Comparison of ENCODE assay signal across 3 cellular contexts in the genomic region with DNA sequence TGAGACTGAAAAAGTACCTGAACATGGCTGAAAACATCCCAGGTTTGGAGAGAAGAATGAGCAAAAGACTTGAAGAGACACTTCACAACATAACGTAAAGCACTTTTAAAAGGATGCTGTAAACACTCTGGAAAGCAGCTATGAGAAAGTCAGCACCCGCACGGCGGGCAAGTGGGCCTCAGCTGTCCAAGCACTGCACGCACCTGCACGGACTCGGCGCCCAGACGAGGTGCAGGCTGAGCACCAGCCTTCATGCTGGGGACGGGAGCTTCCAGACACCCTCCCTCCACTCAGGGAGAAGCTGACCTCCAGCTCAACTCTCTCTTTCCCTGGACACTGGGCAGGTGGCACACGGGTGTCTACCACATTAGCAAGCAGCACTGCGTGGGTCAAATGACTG.
A peak's percentile ranks its signal among the peaks of the same experiment; 100 is the strongest.
TF ChIP-seq lines count a peak whose summit lies in the region.

No MANE protein-coding gene starts in this region.

TF ChIP-seq in SK-N-SH, 30 proteins besides CTCF, POLR2A, EP300 and RAD21:
- TF ChIP-seq, protein P1, sequence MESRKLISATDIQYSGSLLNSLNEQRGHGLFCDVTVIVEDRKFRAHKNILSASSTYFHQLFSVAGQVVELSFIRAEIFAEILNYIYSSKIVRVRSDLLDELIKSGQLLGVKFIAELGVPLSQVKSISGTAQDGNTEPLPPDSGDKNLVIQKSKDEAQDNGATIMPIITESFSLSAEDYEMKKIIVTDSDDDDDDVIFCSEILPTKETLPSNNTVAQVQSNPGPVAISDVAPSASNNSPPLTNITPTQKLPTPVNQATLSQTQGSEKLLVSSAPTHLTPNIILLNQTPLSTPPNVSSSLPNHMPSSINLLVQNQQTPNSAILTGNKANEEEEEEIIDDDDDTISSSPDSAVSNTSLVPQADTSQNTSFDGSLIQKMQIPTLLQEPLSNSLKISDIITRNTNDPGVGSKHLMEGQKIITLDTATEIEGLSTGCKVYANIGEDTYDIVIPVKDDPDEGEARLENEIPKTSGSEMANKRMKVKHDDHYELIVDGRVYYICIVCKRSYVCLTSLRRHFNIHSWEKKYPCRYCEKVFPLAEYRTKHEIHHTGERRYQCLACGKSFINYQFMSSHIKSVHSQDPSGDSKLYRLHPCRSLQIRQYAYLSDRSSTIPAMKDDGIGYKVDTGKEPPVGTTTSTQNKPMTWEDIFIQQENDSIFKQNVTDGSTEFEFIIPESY (IDR thresholded peaks at IDR 0.05; ENCODE audit: borderline replicate concordance, low read depth), result no peak
- TF ChIP-seq TEAD4 (IDR thresholded peaks at IDR 0.05; ENCODE audit: borderline replicate concordance, insufficient read depth), result no peak
- TF ChIP-seq TCF12 (IDR thresholded peaks at IDR 0.05), result no peak

TF ChIP-seq in SK-N-SH treated with all-trans-retinoic acid at 6 μM for 48 hours, 23 proteins besides CTCF, POLR2A, EP300 and RAD21:
- TF ChIP-seq, protein P2, sequence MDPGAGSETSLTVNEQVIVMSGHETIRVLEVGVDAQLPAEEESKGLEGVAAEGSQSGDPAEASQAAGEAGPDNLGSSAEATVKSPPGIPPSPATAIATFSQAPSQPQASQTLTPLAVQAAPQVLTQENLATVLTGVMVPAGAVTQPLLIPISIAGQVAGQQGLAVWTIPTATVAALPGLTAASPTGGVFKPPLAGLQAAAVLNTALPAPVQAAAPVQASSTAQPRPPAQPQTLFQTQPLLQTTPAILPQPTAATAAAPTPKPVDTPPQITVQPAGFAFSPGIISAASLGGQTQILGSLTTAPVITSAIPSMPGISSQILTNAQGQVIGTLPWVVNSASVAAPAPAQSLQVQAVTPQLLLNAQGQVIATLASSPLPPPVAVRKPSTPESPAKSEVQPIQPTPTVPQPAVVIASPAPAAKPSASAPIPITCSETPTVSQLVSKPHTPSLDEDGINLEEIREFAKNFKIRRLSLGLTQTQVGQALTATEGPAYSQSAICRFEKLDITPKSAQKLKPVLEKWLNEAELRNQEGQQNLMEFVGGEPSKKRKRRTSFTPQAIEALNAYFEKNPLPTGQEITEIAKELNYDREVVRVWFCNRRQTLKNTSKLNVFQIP (CRISPR knock-in tag; IDR thresholded peaks at IDR 0.05; ENCODE audit: borderline replicate concordance, low read depth), result no peak
- no peak for TF ChIP-seq ESRRG (CRISPR knock-in tag; IDR thresholded peaks at IDR 0.05)

TF ChIP-seq in HepG2, 621 proteins besides CTCF, POLR2A, EP300 and RAD21:
- no peak for TF ChIP-seq HNRNPH1 (optimal IDR thresholded peaks at IDR 0.05; ENCODE audit: low read depth, low read length)
- 0 out of 4 replicates have a peak, but pooled peaks have one; percentile 16 to 17 for TF ChIP-seq MAFK (conservative IDR thresholded peaks at IDR 0.05 in 1 of 2, IDR thresholded peaks at IDR 0.05 in 1 of 2; ENCODE audit: low read length in 2 of 2)
